In the genomic region with DNA sequence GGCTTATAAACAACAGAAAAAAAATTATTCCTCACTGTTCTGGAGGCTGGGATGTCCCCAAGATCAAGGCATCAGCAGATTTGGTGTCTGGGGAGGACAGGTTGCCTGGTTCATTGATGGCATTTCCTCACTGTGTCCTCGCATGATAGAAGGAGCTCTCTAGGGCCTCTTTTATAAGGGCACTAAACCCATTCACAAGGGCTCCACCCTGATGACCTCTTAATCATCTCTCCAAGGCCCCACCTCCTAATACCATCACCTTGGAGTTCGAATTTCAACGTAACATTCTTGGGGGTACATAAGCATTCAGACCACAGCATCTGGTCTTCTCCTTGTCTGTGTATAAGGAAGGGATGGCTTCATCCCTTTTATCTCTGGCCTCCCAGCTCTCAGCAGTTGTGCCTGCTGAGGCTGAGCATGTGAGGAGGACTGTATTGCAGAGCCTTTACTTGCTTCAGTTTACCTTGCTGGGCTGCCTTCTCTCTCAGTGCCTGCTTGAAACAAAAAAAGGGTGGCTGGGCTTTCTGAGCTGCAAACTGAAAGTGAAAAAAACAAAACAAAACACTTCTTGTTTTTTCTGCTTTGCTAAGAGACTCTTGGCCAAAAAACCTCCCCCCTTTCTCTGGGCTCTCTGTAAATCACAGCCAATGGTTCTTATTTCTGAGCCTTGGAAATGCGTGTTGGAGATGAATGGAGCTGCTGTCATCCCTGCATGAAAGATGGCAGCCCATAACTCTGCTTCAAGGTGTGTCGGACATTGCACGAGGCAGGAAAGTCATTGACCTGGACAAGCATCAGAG, we compare ENCODE assay signal across 11 cellular contexts.
DNase-seq lines count a peak whose midpoint lies in the region; ATAC-seq, FAIRE-seq and TF ChIP-seq lines count a peak whose summit lies in the region.
"Had no signal": no experiment of that assay in that cellular context is flagged by ENCODE, and none has a peak within 500 bp of the region (broad histone marks: within the 10 kb centered on the region; RNA-seq: fewer than 3 reads in every experiment).

No MANE protein-coding gene starts in this region.

- H4K91ac ChIP-seq in H1 (replicated peaks; ENCODE audit: insufficient read length, low read length) = peak overlapping the region; percentile 66

- H3K79me1 ChIP-seq in H1 (ENCODE audit: low read depth, low read length) = no peaks in the 10 kb centered on the region

- H2AK5ac ChIP-seq in H1 (ENCODE audit: low read depth, low read length) = no peak overlapping the region

- H4K8ac ChIP-seq in H1 (ENCODE audit: extremely low read depth, insufficient read depth, low read length) = no peak overlapping the region; the same call in 1 of the 2 replicates

- H4K5ac ChIP-seq in H1 (ENCODE audit: insufficient read length, low read depth, low read length) = no peak overlapping the region

- H2BK12ac ChIP-seq in H1 (ENCODE audit: low read depth, low read length) = peak overlapping the region; percentile 94; the same call in 1 of the 2 replicates

- ATAC-seq in HG03354 (IDR thresholded peaks at IDR 0.05; ENCODE audit: poor library complexity, severe bottlenecking, unreplicated experiment) = peak; percentile 80

- H3K4me2 ChIP-seq in H1 (ENCODE audit: insufficient read depth in 1 of 2, low read depth in 2 of 2, low read length in 2 of 2) = peak overlapping the region; percentile 12 to 16; a peak in 3 of 4 replicates

- POLR2A ChIA-PET in H1 (lab: Charles Lee; ENCODE audit: partially characterized antibody) = no interaction called here

- no peak overlapping the region for H3K14ac ChIP-seq in H1 (ENCODE audit: insufficient read length)

- H3K27ac ChIP-seq in H1 (ENCODE audit: low read depth, low read length) = no peak overlapping the region

- H2AFZ ChIP-seq in H1 (ENCODE audit: low read length) = no peak overlapping the region

- peak overlapping the region; percentile 49; the same call in 1 of the 2 replicates for H2BK5ac ChIP-seq in H1 (ENCODE audit: low read depth, low read length)

- H3K27me3 ChIP-seq in H1 (replicated peaks in 1 of 4; ENCODE audit: control insufficient read depth in 3 of 4, extremely low read depth in 1 of 4, insufficient read depth in 3 of 4, low read length in 3 of 4) = no peaks in the 10 kb centered on the region

- H2BK15ac ChIP-seq in H1 (ENCODE audit: low read length) = no peak overlapping the region

- H3K23ac ChIP-seq in H1 (ENCODE audit: insufficient read length) = no peak overlapping the region

- no peaks in the 10 kb centered on the region for H3K23me2 ChIP-seq in H1 (ENCODE audit: low read depth, low read length)

- TF ChIP-seq CTCF in H1 (IDR thresholded peaks at IDR 0.05; ENCODE audit: control extremely low read depth in 1 of 3, insufficient read depth in 1 of 3, low read depth in 1 of 3, low read length in 3 of 3) = no peak

- no peaks in the 10 kb centered on the region for H3K9me3 ChIP-seq in H1 (ENCODE audit: insufficient read depth in 2 of 2, low read depth in 1 of 2, low read length in 1 of 2)

- no peak overlapping the region for H3K56ac ChIP-seq in H1 (replicated peaks; ENCODE audit: insufficient read length, low read depth, low read length)

- peak overlapping the region; percentile 48; the same call in 1 of the 2 replicates for H3K18ac ChIP-seq in H1 (ENCODE audit: extremely low read depth, low read length)

- no peaks in the 10 kb centered on the region for H3K79me2 ChIP-seq in H1 (ENCODE audit: control insufficient read depth in 1 of 2, insufficient read depth in 2 of 2, low read length in 2 of 2)

- no peak for TF ChIP-seq EP300 in H1 (IDR thresholded peaks at IDR 0.05; ENCODE audit: borderline replicate concordance in 1 of 2, low read depth in 2 of 2, low read length in 2 of 2)

- H2BK20ac ChIP-seq in H1 (ENCODE audit: low read length) = peak overlapping the region; percentile 90; the same call in 1 of the 2 replicates

- no peak overlapping the region for H3K9ac ChIP-seq in H1 (replicated peaks in 1 of 4; ENCODE audit: extremely low read depth in 1 of 4, low read depth in 3 of 4, low read length in 3 of 4)

- H3K4ac ChIP-seq in H1 (replicated peaks; ENCODE audit: insufficient read length, low read depth, low read length) = no peak overlapping the region

- peak; percentile 15 for DNase-seq in NCI-H82 (lab: John Stamatoyannopoulos, UW)
- no peak for DNase-seq in NCI-H82 treated with DMSO at 0.1 percent for 48 hours (lab: John Stamatoyannopoulos, UW; ENCODE audit: unreplicated experiment)
- DNase-seq in H1 (ENCODE audit: low read depth in 1 of 2, low spot score in 2 of 2) = peak in 1 of 2 experiments; percentile 27
- DNase-seq in superior temporal gyrus (ENCODE audit: extremely low spot score) = peak; percentile 67
- no peak for DNase-seq in GM12892 (ENCODE audit: insufficient read length)
- no peak for DNase-seq in central memory CD4-positive, alpha-beta T cell
- no peak for DNase-seq in GM19240 (ENCODE audit: insufficient read length, low spot score)
- DNase-seq: activated naive CD4-positive, alpha-beta T cell treated with anti-CD3 and anti-CD28 coated beads, Interleukin-2, amount 50 U/mL, for 16 hours; NCI-H146 had no signal

- CTCF ChIA-PET in H1 (lab: Charles Lee; ENCODE audit: partially characterized antibody) = interaction anchor here (0.6 to 1.0 kb wide), 3 partner anchors 18 to 619 kb away, joined by 3 read pairs; no protein-coding TSS in a partner anchor

- H3K36me3 ChIP-seq in H1 (ENCODE audit: control insufficient read depth in 2 of 4, insufficient read depth in 4 of 4, low read length in 3 of 4) = no peaks in the 10 kb centered on the region

- H3K4me3 ChIP-seq in H1 (ENCODE audit: extremely low read depth in 1 of 4, insufficient read depth in 2 of 4, low read depth in 3 of 4, low read length in 4 of 4) = no peak overlapping the region

- no peak for TF ChIP-seq POLR2A in H1 (IDR thresholded peaks at IDR 0.05; ENCODE audit: control extremely low read depth in 1 of 2, low read depth in 2 of 2, low read length in 2 of 2)
- no peak for TF ChIP-seq POLR2A in GM12892 (IDR thresholded peaks at IDR 0.05; ENCODE audit: low read depth, low read length)

- TF ChIP-seq RAD21 in H1 (IDR thresholded peaks at IDR 0.05 in 1 of 2, conservative IDR thresholded peaks at IDR 0.05 in 1 of 2; ENCODE audit: low read depth in 2 of 2, low read length in 2 of 2) = no peak

- no peak overlapping the region for H2BK120ac ChIP-seq in H1 (replicated peaks; ENCODE audit: low read depth, low read length)

- H3K4me1 ChIP-seq in H1 (replicated peaks in 1 of 4; ENCODE audit: control insufficient read depth in 3 of 4, insufficient read depth in 4 of 4, low read length in 3 of 4) = peaks cover 11 to 16% (median 13%) of the 10 kb centered on the region in 4 experiments; a peak in 6 of 7 replicates

- 74% methylated on average over 6 of the region's 6 CpGs; no CpG with 5 or more reads in 1 of the 2 experiments for WGBS in H1 (ENCODE audit: extremely low coverage in 1 of 2, insufficient coverage in 1 of 2, insufficient read length in 1 of 2, insufficient replicate concordance in 2 of 2, low coverage in 1 of 2, low lambda C conversion rate in 2 of 2, missing lambda C conversion rate in 1 of 2), 2 experiments

- H4K20me1 ChIP-seq in H1 (replicated peaks in 1 of 2; ENCODE audit: control insufficient read depth in 1 of 2, insufficient read depth in 2 of 2, low read length in 2 of 2) = no peaks in the 10 kb centered on the region

- FAIRE-seq in H1 (lab: Jason Lieb, UNC) (no peak), GM12892 (lab: Jason Lieb, UNC) (no peak)
- FAIRE-seq: A204.1 had no signal

Comparison
In these comparisons a context has a peak if more than half of its experiments do, and no peak if none do; other contexts are left out.
1. DNase-seq: peak in NCI-H82 (single experiment) and superior temporal gyrus (single experiment); none in NCI-H82 treated with DMSO at 0.1 percent for 48 hours (single experiment), GM12892 (single experiment), central memory CD4-positive, alpha-beta T cell (single experiment) and GM19240 (single experiment).